Comparison of ENCODE assay signal across 9 cellular contexts in the genomic region with DNA sequence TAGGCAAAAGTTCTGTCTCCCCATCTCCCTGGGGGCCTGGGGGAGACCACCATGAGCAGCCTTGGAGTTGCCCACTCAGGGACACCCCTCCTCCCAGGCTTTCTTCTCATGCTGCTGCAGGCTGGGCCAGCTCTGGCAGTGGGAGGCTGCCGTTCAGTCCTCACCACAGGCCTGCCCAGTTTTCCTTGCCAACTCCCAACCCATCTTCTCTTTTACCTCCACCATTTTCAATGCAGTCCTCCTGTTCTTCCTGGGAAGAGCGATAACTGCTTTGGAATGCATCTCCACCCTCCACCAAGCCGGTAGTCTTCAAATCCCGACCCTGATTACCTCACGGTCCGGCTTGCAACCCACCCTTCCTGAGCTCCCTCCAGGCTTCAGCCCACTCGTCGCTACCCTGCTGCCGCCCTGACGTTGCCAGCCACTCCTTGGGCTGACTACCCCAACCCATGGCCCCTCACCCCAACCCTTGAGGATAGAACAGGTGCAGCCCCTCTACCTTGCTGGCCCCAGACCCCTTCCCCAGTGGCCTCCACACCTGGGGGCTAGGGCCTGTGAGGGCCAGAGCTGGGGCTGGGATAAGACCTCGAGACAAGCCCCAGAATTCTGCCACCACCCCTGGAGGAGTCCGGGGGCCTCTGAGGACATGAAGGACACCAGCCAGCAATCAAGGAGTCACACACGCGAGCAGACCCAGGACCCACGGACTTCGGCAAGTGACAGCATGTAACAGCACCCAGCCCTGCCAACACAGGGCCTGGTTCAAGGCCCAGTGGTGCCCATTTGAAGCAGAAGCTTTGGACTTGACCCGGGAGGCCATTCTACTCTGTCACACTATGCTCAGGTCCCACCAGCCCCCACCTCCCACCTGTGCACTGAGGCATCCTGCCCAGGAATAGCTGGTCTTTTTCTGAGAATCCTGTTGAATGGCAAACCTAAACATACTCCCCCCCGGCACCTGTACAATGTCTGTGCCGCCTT.
A peak's percentile ranks its signal among the peaks of the same experiment; 100 is the strongest.
DNase-seq lines count a peak whose midpoint lies in the region; ATAC-seq lines count a peak whose summit lies in the region.
"Had no signal": no experiment of that assay in that cellular context is flagged by ENCODE, and none has a peak within 500 bp of the region (broad histone marks: within the 10 kb centered on the region; RNA-seq: fewer than 3 reads in every experiment).

No MANE protein-coding gene starts in this region.

- H3K9me3 ChIP-seq in muscle layer of duodenum (ENCODE audit: control insufficient read depth in 1 of 2, low read length in 2 of 2) = no peaks in the 10 kb centered on the region
- H3K9me3 ChIP-seq: body of pancreas had no signal

- peak overlapping the region; percentile 81 for H3K27ac Mint-ChIP-seq in stimulated activated naive CD8-positive, alpha-beta T cell treated with anti-CD3 and anti-CD28 coated beads, Interleukin-15, Interleukin-2, amounts not matched to agents 100 ng/mL and 50 ng/mL, for 24 hours
- peak overlapping the region; percentile 88 for H3K27ac Mint-ChIP-seq in central memory CD8-positive, alpha-beta T cell (ENCODE audit: low read depth)

- DNase-seq in stimulated activated naive CD8-positive, alpha-beta T cell treated with anti-CD3 and anti-CD28 coated beads, Interleukin-15, Interleukin-2, amounts not matched to agents 100 U/mL and 50 U/mL, for 24 hours = no peak
- DNase-seq in central memory CD8-positive, alpha-beta T cell (ENCODE audit: low spot score in 2 of 2) = no peak
- no peak for DNase-seq in stimulated activated CD4-positive, alpha-beta T cell treated with anti-CD3 and anti-CD28 coated beads, Interleukin-12 subunit alpha, Interleukin-12 subunit beta, amount 100 ng/mL, for 4 hours
- no peak for DNase-seq in activated gamma-delta T cell treated with Interleukin-2 at 50 U/mL for 16 hours

- peak overlapping the region in 1 of 2 donors; percentile 21 for H3K4me3 ChIP-seq in muscle layer of duodenum (ENCODE audit: low read depth in 1 of 2, low read length in 2 of 2)
- H3K4me3 ChIP-seq: body of pancreas had no signal

- H3K4me3 Mint-ChIP-seq in stimulated activated naive CD8-positive, alpha-beta T cell treated with anti-CD3 and anti-CD28 coated beads, Interleukin-15, Interleukin-2, amounts not matched to agents 100 ng/mL and 50 ng/mL, for 24 hours = peak overlapping the region; percentile 36
- peak overlapping the region; percentile 78 for H3K4me3 Mint-ChIP-seq in central memory CD8-positive, alpha-beta T cell

- H3K36me3 Mint-ChIP-seq in stimulated activated naive CD8-positive, alpha-beta T cell treated with anti-CD3 and anti-CD28 coated beads, Interleukin-15, Interleukin-2, amounts not matched to agents 100 ng/mL and 50 ng/mL, for 24 hours (ENCODE audit: low read depth) = peaks cover 93% of the 10 kb centered on the region
- peaks cover 41% of the 10 kb centered on the region for H3K36me3 Mint-ChIP-seq in central memory CD8-positive, alpha-beta T cell (ENCODE audit: insufficient read depth)

- H3K36me3 ChIP-seq in muscle layer of duodenum (ENCODE audit: control insufficient read depth in 1 of 2, insufficient read depth in 2 of 2, low read length in 2 of 2) = peaks cover 33 to 40% of the 10 kb centered on the region in 2 donors

- H3K27me3 ChIP-seq in muscle layer of duodenum (ENCODE audit: low read depth, low read length) = no peaks in the 10 kb centered on the region
- H3K27me3 ChIP-seq: body of pancreas had no signal

- no peaks in the 10 kb centered on the region for H3K27me3 Mint-ChIP-seq in stimulated activated naive CD8-positive, alpha-beta T cell treated with anti-CD3 and anti-CD28 coated beads, Interleukin-15, Interleukin-2, amounts not matched to agents 100 ng/mL and 50 ng/mL, for 24 hours
- no peaks in the 10 kb centered on the region for H3K27me3 Mint-ChIP-seq in central memory CD8-positive, alpha-beta T cell

- H3K9me3 Mint-ChIP-seq in stimulated activated naive CD8-positive, alpha-beta T cell treated with anti-CD3 and anti-CD28 coated beads, Interleukin-15, Interleukin-2, amounts not matched to agents 100 ng/mL and 50 ng/mL, for 24 hours = no peaks in the 10 kb centered on the region
- no peaks in the 10 kb centered on the region for H3K9me3 Mint-ChIP-seq in central memory CD8-positive, alpha-beta T cell

- H3K4me1 Mint-ChIP-seq in stimulated activated naive CD8-positive, alpha-beta T cell treated with anti-CD3 and anti-CD28 coated beads, Interleukin-15, Interleukin-2, amounts not matched to agents 100 ng/mL and 50 ng/mL, for 24 hours (ENCODE audit: low read depth) = peaks cover 100% of the 10 kb centered on the region
- peaks cover 97% of the 10 kb centered on the region for H3K4me1 Mint-ChIP-seq in central memory CD8-positive, alpha-beta T cell

- peaks cover 45 to 98% of the 10 kb centered on the region in 2 donors for H3K4me1 ChIP-seq in muscle layer of duodenum (ENCODE audit: control insufficient read depth in 1 of 2, insufficient read depth in 2 of 2, low read length in 2 of 2)

- peak overlapping the region; percentile 91 for H3K27ac ChIP-seq in muscle layer of duodenum (ENCODE audit: low read length)

- ATAC-seq in stimulated activated naive CD8-positive, alpha-beta T cell treated with anti-CD3 and anti-CD28 coated beads, Interleukin-15, Interleukin-2, amounts not matched to agents 100 U/mL and 50 U/mL, for 24 hours = no peak
- ATAC-seq in central memory CD8-positive, alpha-beta T cell (replicated peaks; ENCODE audit: extremely low read depth, poor library complexity, severe bottlenecking) = no peak
- no peak for ATAC-seq in activated CD4-positive, CD25-positive, alpha-beta regulatory T cell treated with anti-CD3 and anti-CD28 coated beads, Interleukin-2, amount 50 U/mL, for 24 hours
- ATAC-seq in GM19023 (IDR thresholded peaks at IDR 0.05; ENCODE audit: unreplicated experiment) = no peak
